ENCODE assay signal across 24 cellular contexts in genomic region chr20:23629542-23630391, GRCh38. TPM values are rescaled to one million over a fixed set of nuclear protein-coding genes. Genes with fewer than 3 reads are reported as not detected.
A peak's percentile ranks its signal among the peaks of the same experiment; 100 is the strongest.
DNase-seq lines count a peak whose midpoint lies in the region; ATAC-seq, FAIRE-seq and TF ChIP-seq lines count a peak whose summit lies in the region.
"Had no signal": no experiment of that assay in that cellular context is flagged by ENCODE, and none has a peak within 500 bp of the region (broad histone marks: within the 10 kb centered on the region; RNA-seq: fewer than 3 reads in every experiment).

No MANE protein-coding gene starts in this region.

- peaks cover 3% of the 10 kb centered on the region for H3K79me2 ChIP-seq in endothelial cell of umbilical vein (ENCODE audit: control insufficient read depth, insufficient read depth, low read length)
- H3K79me2 ChIP-seq in osteoblast (ENCODE audit: insufficient read depth, low read length), result peaks cover 2% of the 10 kb centered on the region

- H4K20me1 ChIP-seq in endothelial cell of umbilical vein (replicated peaks; ENCODE audit: control insufficient read depth, extremely low read depth, insufficient read depth, low read length), result no peaks in the 10 kb centered on the region
- H4K20me1 ChIP-seq in osteoblast (ENCODE audit: insufficient read depth, low read length), result peaks cover 3% of the 10 kb centered on the region

- no peak overlapping the region for H3K9ac ChIP-seq in endothelial cell of umbilical vein (replicated peaks; ENCODE audit: extremely low read depth, insufficient read depth, low read length)
- H3K9ac ChIP-seq: KMS-11, SK-N-SH had no signal

- ATAC-seq in Right ventricle myocardium superior (ENCODE audit: poor library complexity) (no peak), GM21360 (IDR thresholded peaks at IDR 0.05; ENCODE audit: unreplicated experiment) (no peak), GM21447 (IDR thresholded peaks at IDR 0.05; ENCODE audit: unreplicated experiment) (no peak), GM19035 (IDR thresholded peaks at IDR 0.05; ENCODE audit: unreplicated experiment) (no peak)
- ATAC-seq: activated CD4-positive, alpha-beta T cell treated with anti-CD3 and anti-CD28 coated beads for 36 hours had no signal

- intact Hi-C loops in Right ventricle myocardium superior (cut with DNase I) (no loop called here), endothelial cell of umbilical vein (cut with micrococcal nuclease) (loop anchor here (1.0 to 5.0 kb wide), 2 partner anchors 8 to 277 kb away; partner anchors contain the start of genes CST3 and NXT1)

- POLR2A ChIA-PET in endothelial cell of umbilical vein (lab: Charles Lee), result interaction anchor here (1.7 kb wide), 1 partner anchor 7 kb away, joined by 5 read pairs; no protein-coding TSS in a partner anchor

- H3K4me2 ChIP-seq in endothelial cell of umbilical vein (ENCODE audit: insufficient read depth, low read length), result peak overlapping the region; percentile 26
- H3K4me2 ChIP-seq in osteoblast (ENCODE audit: insufficient read depth, low read length), result peak overlapping the region; percentile 22
- H3K4me2 ChIP-seq: KMS-11, SK-N-SH had no signal

- H3K9me1 ChIP-seq in endothelial cell of umbilical vein (replicated peaks; ENCODE audit: control insufficient read depth, extremely low read depth, insufficient read depth, low read length), result no peaks in the 10 kb centered on the region

- no TSS peak for BruUV-seq in endothelial cell of umbilical vein (replicated peaks; lab: Mats Ljungman, UMichigan)

- H3K4me3 ChIP-seq in right atrium auricular region (no peak overlapping the region), endothelial cell of umbilical vein (replicated peaks in 1 of 3; ENCODE audit: insufficient read depth in 1 of 3, low read depth in 1 of 3, low read length in 3 of 3) (no peak overlapping the region), osteoblast (ENCODE audit: insufficient read depth, low read length) (no peak overlapping the region)
- H3K4me3 ChIP-seq: dorsolateral prefrontal cortex, tibial artery had no signal

- no peak for DNase-seq in right atrium auricular region (ENCODE audit: low spot score)
- no peak for DNase-seq in Right ventricle myocardium superior
- peak; percentile 30 for DNase-seq in endothelial cell of umbilical vein (ENCODE audit: low read depth, low spot score)
- no peak for DNase-seq in osteoblast (ENCODE audit: insufficient read length, low spot score, missing footprints)
- DNase-seq in T-helper 9 cell, result no peak
- DNase-seq: activated CD4-positive, alpha-beta T cell treated with anti-CD3 and anti-CD28 coated beads for 36 hours; activated gamma-delta T cell treated with Interleukin-2 at 50 U/mL for 16 hours; CD4-positive, CD25-positive, alpha-beta regulatory T cell; dorsolateral prefrontal cortex; hypothalamus; NCI-H1048; NCI-H2081; NCI-H526 treated with DMSO at 0.1 percent for 48 hours; occipital lobe; OCI-M1; SK-N-SH had no signal

- peaks cover 21% of the 10 kb centered on the region for H3K36me3 ChIP-seq in right atrium auricular region
- H3K36me3 ChIP-seq in endothelial cell of umbilical vein (ENCODE audit: control insufficient read depth in 2 of 2, extremely low read depth in 1 of 2, insufficient read depth in 2 of 2, low read length in 2 of 2), result peaks cover 0 to 14% of the 10 kb centered on the region in 2 experiments
- H3K36me3 ChIP-seq in osteoblast (ENCODE audit: insufficient read depth, low read length), result peaks cover 17% of the 10 kb centered on the region

- dilution Hi-C loops in endothelial cell of umbilical vein (cut with MboI; ENCODE audit: extremely low pct_ligation_motif_present, low sequenced_read_pairs), result no loop called here

- no peak overlapping the region for H2AFZ ChIP-seq in endothelial cell of umbilical vein (ENCODE audit: low read depth, low read length)
- no peak overlapping the region for H2AFZ ChIP-seq in osteoblast (ENCODE audit: low read length)

- no peak for TF ChIP-seq CTCF in right atrium auricular region (IDR thresholded peaks at IDR 0.05)
- no peak for TF ChIP-seq CTCF in endothelial cell of umbilical vein (IDR thresholded peaks at IDR 0.05; ENCODE audit: extremely low read depth in 1 of 2, insufficient read depth in 1 of 2, low read depth in 1 of 2, low read length in 2 of 2)
- no peak for TF ChIP-seq CTCF in osteoblast (IDR thresholded peaks at IDR 0.05; ENCODE audit: extremely low read depth, low read depth, low read length)

- no peaks in the 10 kb centered on the region for H3K27me3 ChIP-seq in right atrium auricular region
- no peaks in the 10 kb centered on the region for H3K27me3 ChIP-seq in endothelial cell of umbilical vein (ENCODE audit: control insufficient read depth in 2 of 2, insufficient read depth in 2 of 2, low read length in 2 of 2)
- no peaks in the 10 kb centered on the region for H3K27me3 ChIP-seq in osteoblast (ENCODE audit: insufficient read depth, low read length)
- H3K27me3 ChIP-seq: dorsolateral prefrontal cortex, tibial artery had no signal

- H3K9me3 ChIP-seq in right atrium auricular region (no peaks in the 10 kb centered on the region), endothelial cell of umbilical vein (replicated peaks; ENCODE audit: control insufficient read depth, insufficient read depth, low read length) (no peaks in the 10 kb centered on the region), osteoblast (ENCODE audit: low read depth, low read length) (no peaks in the 10 kb centered on the region)
- H3K9me3 ChIP-seq: SK-N-SH, tibial artery had no signal

- H3K27ac ChIP-seq in right atrium auricular region, result peak overlapping the region; percentile 54 to 72
- peak overlapping the region; percentile 45 for H3K27ac ChIP-seq in endothelial cell of umbilical vein (ENCODE audit: insufficient read depth, low read depth, low read length)
- peak overlapping the region; percentile 23 for H3K27ac ChIP-seq in osteoblast (ENCODE audit: low read depth, low read length)
- H3K27ac ChIP-seq: dorsolateral prefrontal cortex, KMS-11, tibial artery had no signal

- CTCF ChIA-PET in endothelial cell of umbilical vein (lab: Charles Lee), result interaction anchor here (1.5 kb wide), 1 partner anchor 37 kb away, joined by 4 read pairs; no protein-coding TSS in a partner anchor

- TF ChIP-seq POLR2A in endothelial cell of umbilical vein (IDR thresholded peaks at IDR 0.05; ENCODE audit: low read depth, low read length), result peak; percentile 27

- H3K4me1 ChIP-seq in right atrium auricular region (peaks cover 0 to 44% of the 10 kb centered on the region in 2 donors), endothelial cell of umbilical vein (ENCODE audit: control insufficient read depth, extremely low read depth, insufficient read depth, low read length) (peaks cover 21% of the 10 kb centered on the region), osteoblast (ENCODE audit: insufficient read depth, low read length) (peaks cover 12% of the 10 kb centered on the region)

- peak; percentile 73 for FAIRE-seq in endothelial cell of umbilical vein (lab: Jason Lieb, UNC)
- FAIRE-seq: A204.1, small intestine had no signal

TF ChIP-seq in endothelial cell of umbilical vein, 7 proteins besides CTCF, POLR2A, EP300 and RAD21 (continues in another document):
- no peak for TF ChIP-seq GATA2 (IDR thresholded peaks at IDR 0.05; ENCODE audit: insufficient read depth, insufficient read length, low read depth, low read length)
- no peak for TF ChIP-seq JUN (IDR thresholded peaks at IDR 0.05; ENCODE audit: borderline replicate concordance, insufficient read depth, insufficient read length, low read depth)
- TF ChIP-seq MAX (IDR thresholded peaks at IDR 0.05; ENCODE audit: insufficient read depth, insufficient read length), result no peak
- TF ChIP-seq POLR2AphosphoS5 (IDR thresholded peaks at IDR 0.05; ENCODE audit: insufficient read depth, low read depth, low read length), result no peak
- TF ChIP-seq EZH2 (IDR thresholded peaks at IDR 0.05; ENCODE audit: borderline replicate concordance, low read depth, low read length, severe bottlenecking), result no peak
- TF ChIP-seq MYC (IDR thresholded peaks at IDR 0.05; ENCODE audit: low read depth, low read length), result no peak

RNA-seq across cellular contexts. Expression of gene CST3, which starts 8.0 kb away (rescaled TPM):
- total RNA-seq in right atrium auricular region (100 to 1,000 TPM; 884 to 914 TPM), Right ventricle myocardium superior (971 TPM), endothelial cell of umbilical vein (251 and 260 TPM in 2 replicates), osteoblast (169 and 229 TPM in 2 replicates)
- 479 and 691 TPM in 2 replicates for polyA plus RNA-seq in endothelial cell of umbilical vein
- 303 and 351 TPM in 2 replicates for polyA plus RNA-seq in endothelial cell of umbilical vein (2011; cell fraction: cytosol; rRNA removed)
- 62.3 and 71.1 TPM in 2 replicates for polyA plus RNA-seq in endothelial cell of umbilical vein (2011; cell fraction: nucleus; rRNA removed)
- 369 and 422 TPM in 2 replicates for polyA plus RNA-seq in endothelial cell of umbilical vein (2012)
- 163 and 182 TPM in 2 replicates for polyA minus RNA-seq in endothelial cell of umbilical vein
- 58.4 TPM for polyA minus RNA-seq in endothelial cell of umbilical vein (2011; cell fraction: cytosol; rRNA and poly(A)+ RNA removed)
- 21.5 and 29.1 TPM in 2 replicates for polyA minus RNA-seq in endothelial cell of umbilical vein (2011; cell fraction: nucleus; rRNA and poly(A)+ RNA removed)

RNA-seq across cellular contexts. Expression of gene CST9, which starts 24.1 kb away (rescaled TPM):
- not detected for total RNA-seq in right atrium auricular region
- total RNA-seq in Right ventricle myocardium superior, result not detected
- total RNA-seq in endothelial cell of umbilical vein, result not detected in 2 replicates
- not detected in 2 replicates for polyA plus RNA-seq in endothelial cell of umbilical vein
- not detected in 2 replicates for polyA plus RNA-seq in endothelial cell of umbilical vein (2011; cell fraction: cytosol; rRNA removed)
- not detected in 2 replicates for polyA plus RNA-seq in endothelial cell of umbilical vein (2011; cell fraction: nucleus; rRNA removed)
- polyA plus RNA-seq in endothelial cell of umbilical vein (2012), result not detected in 2 replicates
- not detected in 2 replicates for polyA minus RNA-seq in endothelial cell of umbilical vein
- not detected for polyA minus RNA-seq in endothelial cell of umbilical vein (2011; cell fraction: cytosol; rRNA and poly(A)+ RNA removed)
- polyA minus RNA-seq in endothelial cell of umbilical vein (2011; cell fraction: nucleus; rRNA and poly(A)+ RNA removed), result not detected in 2 replicates
- not detected in 2 replicates for total RNA-seq in osteoblast
- total RNA-seq: activated CD4-positive, alpha-beta T cell treated with anti-CD3 and anti-CD28 coated beads for 36 hours; CD4-positive, CD25-positive, alpha-beta regulatory T cell; kidney epithelial cell; occipital lobe had no signal
- polyA plus RNA-seq: CD4-positive, CD25-positive, alpha-beta regulatory T cell; SK-N-SH; small intestine had no signal

RNA-seq across cellular contexts. Expression of gene CST4, which starts 59.1 kb away (rescaled TPM):
- not detected for total RNA-seq in right atrium auricular region
- total RNA-seq in Right ventricle myocardium superior, result not detected
- not detected in 2 replicates for total RNA-seq in endothelial cell of umbilical vein
- not detected in 2 replicates for polyA plus RNA-seq in endothelial cell of umbilical vein
- polyA plus RNA-seq in endothelial cell of umbilical vein (2011; cell fraction: cytosol; rRNA removed), result not detected in 2 replicates
- not detected in 2 replicates for polyA plus RNA-seq in endothelial cell of umbilical vein (2011; cell fraction: nucleus; rRNA removed)
- polyA plus RNA-seq in endothelial cell of umbilical vein (2012), result 0.43 and 0.61 TPM in 2 replicates
- not detected in 2 replicates for polyA minus RNA-seq in endothelial cell of umbilical vein
- polyA minus RNA-seq in endothelial cell of umbilical vein (2011; cell fraction: cytosol; rRNA and poly(A)+ RNA removed), result not detected
- polyA minus RNA-seq in endothelial cell of umbilical vein (2011; cell fraction: nucleus; rRNA and poly(A)+ RNA removed), result not detected in 2 replicates
- not detected in 2 replicates for total RNA-seq in osteoblast
- total RNA-seq: activated CD4-positive, alpha-beta T cell treated with anti-CD3 and anti-CD28 coated beads for 36 hours; CD4-positive, CD25-positive, alpha-beta regulatory T cell; dorsolateral prefrontal cortex; kidney epithelial cell; occipital lobe had no signal
- polyA plus RNA-seq: CD4-positive, CD25-positive, alpha-beta regulatory T cell; SK-N-SH; small intestine had no signal
